Comparison of ENCODE assay signal across 14 cellular contexts in genomic region chr5:88746438-88746882, GRCh38.
DNase-seq lines count a peak whose midpoint lies in the region; ATAC-seq, FAIRE-seq and TF ChIP-seq lines count a peak whose summit lies in the region.
"Had no signal": no experiment of that assay in that cellular context is flagged by ENCODE, and none has a peak within 500 bp of the region (broad histone marks: within the 10 kb centered on the region; RNA-seq: fewer than 3 reads in every experiment).

No MANE protein-coding gene starts in this region.

- no peaks in the 10 kb centered on the region for H3K9me3 ChIP-seq in psoas muscle
- H3K9me3 ChIP-seq: colonic mucosa, Peyer's patch had no signal

- H3K36me3 Mint-ChIP-seq in activated naive CD4-positive, alpha-beta T cell treated with anti-CD3 and anti-CD28 coated beads for 36 hours (ENCODE audit: low read depth) = no peaks in the 10 kb centered on the region
- H3K36me3 Mint-ChIP-seq: WTC11 had no signal

- ATAC-seq in HG02571 (IDR thresholded peaks at IDR 0.05; ENCODE audit: unreplicated experiment) (peak; percentile 78), HG03354 (IDR thresholded peaks at IDR 0.05; ENCODE audit: poor library complexity, severe bottlenecking, unreplicated experiment) (peak; percentile 80), psoas muscle (peak; percentile 89 to 95 (median 91))
- no peak for ATAC-seq in stimulated activated naive CD8-positive, alpha-beta T cell treated with anti-CD3 and anti-CD28 coated beads, Interleukin-15, Interleukin-2, amounts not matched to agents 100 U/mL and 50 U/mL, for 24 hours
- ATAC-seq: WTC11 had no signal

- H3K4me1 Mint-ChIP-seq in activated naive CD4-positive, alpha-beta T cell treated with anti-CD3 and anti-CD28 coated beads for 36 hours (ENCODE audit: low read depth) = peaks cover 2% of the 10 kb centered on the region

- no peaks in the 10 kb centered on the region for H3K27me3 ChIP-seq in psoas muscle (ENCODE audit: insufficient read depth in 3 of 3, low read length in 2 of 3)
- H3K27me3 ChIP-seq: colonic mucosa, Peyer's patch had no signal

- CTCF ChIA-PET in activated naive CD4-positive, alpha-beta T cell treated with anti-CD3 and anti-CD28 coated beads for 36 hours (lab: Charles Lee) = no interaction called here

- 25 to 48% (median 28%) methylated on average over 3 of the region's 3 CpGs for WGBS in psoas muscle, 3 donors

- H3K4me1 ChIP-seq in psoas muscle = peaks cover 61% of the 10 kb centered on the region
- H3K4me1 ChIP-seq: colonic mucosa, Peyer's patch had no signal

- H3K27ac ChIP-seq in psoas muscle = peak overlapping the region; percentile 84
- H3K27ac ChIP-seq: colonic mucosa, Peyer's patch had no signal

- H3K4me3 Mint-ChIP-seq in activated naive CD4-positive, alpha-beta T cell treated with anti-CD3 and anti-CD28 coated beads for 36 hours = no peak overlapping the region
- H3K4me3 Mint-ChIP-seq: H9, WTC11 had no signal

- H3K4me3 ChIP-seq in psoas muscle = no peak overlapping the region
- H3K4me3 ChIP-seq: colonic mucosa, Peyer's patch had no signal

- no peak overlapping the region for H3K27ac Mint-ChIP-seq in activated naive CD4-positive, alpha-beta T cell treated with anti-CD3 and anti-CD28 coated beads for 36 hours
- H3K27ac Mint-ChIP-seq: H9, WTC11 had no signal

- peaks cover under 1 to 46% of the 10 kb centered on the region in 2 donors for H3K36me3 ChIP-seq in psoas muscle (ENCODE audit: insufficient read depth in 1 of 2, low read depth in 1 of 2)
- H3K36me3 ChIP-seq: colonic mucosa, Peyer's patch had no signal

- H3K27me3 Mint-ChIP-seq in activated naive CD4-positive, alpha-beta T cell treated with anti-CD3 and anti-CD28 coated beads for 36 hours (ENCODE audit: low read depth) = peaks cover 6% of the 10 kb centered on the region

- intact Hi-C loops in psoas muscle (cut with DNase I) = loop anchor here in 1 of 2 donors (10.0 kb wide), 1 partner anchor 88 kb away; no protein-coding TSS in a partner anchor
- intact Hi-C loops in activated naive CD4-positive, alpha-beta T cell treated with anti-CD3 and anti-CD28 coated beads for 36 hours (cut with micrococcal nuclease) = no loop called here

- no peak for TF ChIP-seq CTCF in psoas muscle (IDR thresholded peaks at IDR 0.05)

- FAIRE-seq in GM19239 (lab: Jason Lieb, UNC) = peak; percentile 92

- no peaks in the 10 kb centered on the region for H3K9me3 Mint-ChIP-seq in activated naive CD4-positive, alpha-beta T cell treated with anti-CD3 and anti-CD28 coated beads for 36 hours
- H3K9me3 Mint-ChIP-seq: H9, WTC11 had no signal

- DNase-seq in GM19239 (ENCODE audit: insufficient read length, low spot score) (no peak), psoas muscle (no peak), foreskin melanocyte (no peak)
- DNase-seq in stimulated activated naive CD8-positive, alpha-beta T cell treated with anti-CD3 and anti-CD28 coated beads, Interleukin-15, Interleukin-2, amounts not matched to agents 100 U/mL and 50 U/mL, for 24 hours = no peak
- no peak for DNase-seq in activated naive CD4-positive, alpha-beta T cell treated with anti-CD3 and anti-CD28 coated beads for 36 hours
- DNase-seq: activated effector memory CD4-positive, alpha-beta T cell treated with anti-CD3 and anti-CD28 coated beads, Interleukin-2, amount 50 U/mL, for 16 hours; colonic mucosa; DND-41; H9; mesenchymal stem cell; Peyer's patch had no signal
